ENCODE assay signal across 1 cellular context in genomic region chr4:24793219-24794005, GRCh38.
TF ChIP-seq lines count a peak whose summit lies in the region.

No MANE protein-coding gene starts in this region.

TF ChIP-seq in GM23338, 12 proteins besides CTCF, POLR2A, EP300 and RAD21 (continued from another document):
- TF ChIP-seq REST (IDR thresholded peaks at IDR 0.05; ENCODE audit: unreplicated experiment), result no peak
- TF ChIP-seq ZNF114 (CRISPR knock-in tag; IDR thresholded peaks at IDR 0.05), result no peak
